21 cellular contexts compared by ENCODE assay signal in the genomic region with DNA sequence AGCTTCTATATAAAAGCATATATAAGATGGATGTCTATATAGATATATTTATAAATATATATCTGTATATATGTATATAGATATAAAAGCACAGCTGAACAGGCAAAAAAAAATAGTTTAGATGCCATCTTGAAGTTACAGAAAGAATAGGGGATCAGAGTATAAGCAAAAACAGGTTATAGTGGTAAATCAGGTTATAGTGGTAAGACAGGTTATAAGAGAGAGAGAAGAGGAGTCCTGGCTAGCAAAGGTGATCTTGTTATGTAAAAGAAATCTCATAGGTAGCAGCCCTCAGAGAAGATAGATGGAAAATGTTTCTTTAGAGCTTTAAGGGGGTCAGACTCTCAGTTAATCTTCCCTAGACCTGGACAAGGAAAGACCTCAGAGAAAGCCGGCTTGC.
DNase-seq lines count a peak whose midpoint lies in the region; ATAC-seq, FAIRE-seq and TF ChIP-seq lines count a peak whose summit lies in the region.
"Had no signal": no experiment of that assay in that cellular context is flagged by ENCODE, and none has a peak within 500 bp of the region (broad histone marks: within the 10 kb centered on the region; RNA-seq: fewer than 3 reads in every experiment).

No MANE protein-coding gene starts in this region.

- H3K27me3 Mint-ChIP-seq in type B pancreatic cell: no peaks in the 10 kb centered on the region
- H3K27me3 Mint-ChIP-seq: B cell; CD4-positive, CD25-positive, alpha-beta regulatory T cell; CD8-positive, alpha-beta memory T cell had no signal

- H2AFZ ChIP-seq in PC-3 (ENCODE audit: low read length): no peak overlapping the region
- H2AFZ ChIP-seq: GM23338 had no signal

- no peaks in the 10 kb centered on the region for H3K36me3 Mint-ChIP-seq in type B pancreatic cell
- H3K36me3 Mint-ChIP-seq: CD4-positive, CD25-positive, alpha-beta regulatory T cell; CD8-positive, alpha-beta memory T cell had no signal

- BruUV-seq in PC-3 (replicated peaks; lab: Mats Ljungman, UMichigan): no TSS peak

- H3K4me3 ChIP-seq in PC-3 (ENCODE audit: low read length) (no peak overlapping the region), psoas muscle (no peak overlapping the region)
- H3K4me3 ChIP-seq: BLaER1 treated with 17β-estradiol and CSF1 and Interleukin-3, amounts not matched to agents 10 nM and 100 nM; GM23338 had no signal

- H3K27ac Mint-ChIP-seq in type B pancreatic cell: peak overlapping the region; percentile 81
- H3K27ac Mint-ChIP-seq: B cell; CD4-positive, CD25-positive, alpha-beta regulatory T cell; CD8-positive, alpha-beta memory T cell; GM23338 had no signal

- H3K36me3 ChIP-seq in PC-3 (ENCODE audit: low read depth, low read length) (no peaks in the 10 kb centered on the region), psoas muscle (ENCODE audit: insufficient read depth in 1 of 2, low read depth in 1 of 2) (no peaks in the 10 kb centered on the region)
- H3K36me3 ChIP-seq: BLaER1 treated with 17β-estradiol and CSF1 and Interleukin-3, amounts not matched to agents 10 nM and 100 nM had no signal

- H3K9me3 ChIP-seq in PC-3 (ENCODE audit: low read length) (no peaks in the 10 kb centered on the region), psoas muscle (no peaks in the 10 kb centered on the region)
- H3K9me3 ChIP-seq: BLaER1 treated with 17β-estradiol and CSF1 and Interleukin-3, amounts not matched to agents 10 nM and 100 nM had no signal

- no peak overlapping the region for H3K4me2 ChIP-seq in PC-3 (ENCODE audit: low read length)
- H3K4me2 ChIP-seq: BLaER1 treated with 17β-estradiol and CSF1 and Interleukin-3, amounts not matched to agents 10 nM and 100 nM; GM23338 had no signal

- H3K9me2 ChIP-seq in PC-3 (replicated peaks; ENCODE audit: low read length): no peaks in the 10 kb centered on the region

- no peak overlapping the region for H3K9ac ChIP-seq in PC-3 (ENCODE audit: low read length)
- H3K9ac ChIP-seq: BLaER1 treated with 17β-estradiol and CSF1 and Interleukin-3, amounts not matched to agents 10 nM and 100 nM had no signal

- no peaks in the 10 kb centered on the region for H3K79me2 ChIP-seq in PC-3 (ENCODE audit: low read length)

- WGBS in psoas muscle, 3 donors: 96 to 97% (median 96%) methylated on average over 1 of the region's 1 CpG

- no peak for ATAC-seq in PC-3
- no peak for ATAC-seq in psoas muscle
- ATAC-seq: GM23338 had no signal

- no peak for FAIRE-seq in RCC 7860 (lab: Jason Lieb, UNC)
- FAIRE-seq: H54, HTR-8/SVneo had no signal

- DNase-seq in DMS53 (lab: John Stamatoyannopoulos, UW) (peak; percentile 50), PC-3 (peak; percentile 34), epithelial cell of prostate (ENCODE audit: low read depth, low spot score) (peak; percentile 14), type B pancreatic cell (ENCODE audit: extremely low spot score, unreplicated experiment) (no peak), psoas muscle (no peak), SW480 (ENCODE audit: low spot score) (no peak), RCC 7860 (ENCODE audit: low spot score) (no peak)
- DNase-seq: 8988T; CD4-positive, CD25-positive, alpha-beta regulatory T cell; CD8-positive, alpha-beta memory T cell; COR-L47; DMS 273 treated with DMSO at 0.1 percent for 48 hours; DMS79 treated with DMSO at 0.1 percent for 48 hours; GF-D8; HCEC 1CT; IMR-90 had no signal

- H3K4me3 Mint-ChIP-seq in type B pancreatic cell: peak overlapping the region; percentile 56
- H3K4me3 Mint-ChIP-seq: B cell; CD4-positive, CD25-positive, alpha-beta regulatory T cell; CD8-positive, alpha-beta memory T cell; GM23338 had no signal

- H3K27ac ChIP-seq in PC-3 (ENCODE audit: low read length): no peak overlapping the region
- H3K27ac ChIP-seq in epithelial cell of prostate: no peak overlapping the region
- H3K27ac ChIP-seq in psoas muscle: no peak overlapping the region

- no peaks in the 10 kb centered on the region for H3K27me3 ChIP-seq in PC-3 (ENCODE audit: low read length)
- no peaks in the 10 kb centered on the region for H3K27me3 ChIP-seq in psoas muscle (ENCODE audit: insufficient read depth in 3 of 3, low read length in 2 of 3)
- H3K27me3 ChIP-seq: BLaER1 treated with 17β-estradiol and CSF1 and Interleukin-3, amounts not matched to agents 10 nM and 100 nM had no signal

- CTCF ChIA-PET in PC-3 (lab: Charles Lee): no interaction called here

- H3K4me1 ChIP-seq in PC-3 (ENCODE audit: insufficient read depth, low read length): no peaks in the 10 kb centered on the region
- H3K4me1 ChIP-seq in psoas muscle: no peaks in the 10 kb centered on the region

- H3K9me3 Mint-ChIP-seq in type B pancreatic cell: no peaks in the 10 kb centered on the region
- H3K9me3 Mint-ChIP-seq: GM23338 had no signal

- H3K4me1 Mint-ChIP-seq in type B pancreatic cell (ENCODE audit: unreplicated experiment): no peaks in the 10 kb centered on the region
- H3K4me1 Mint-ChIP-seq: B cell; CD4-positive, CD25-positive, alpha-beta regulatory T cell; CD8-positive, alpha-beta memory T cell; GM23338 had no signal

- no peaks in the 10 kb centered on the region for H4K20me1 ChIP-seq in PC-3 (ENCODE audit: low read length)
- H4K20me1 ChIP-seq: BLaER1 treated with 17β-estradiol and CSF1 and Interleukin-3, amounts not matched to agents 10 nM and 100 nM had no signal

- POLR2A ChIA-PET in PC-3 (lab: Charles Lee; ENCODE audit: unreplicated experiment): no interaction called here

- no peaks in the 10 kb centered on the region for H3F3A ChIP-seq in PC-3 (ENCODE audit: low read length, unreplicated experiment)

- intact Hi-C loops in PC-3 (cut with micrococcal nuclease) (no loop called here), psoas muscle (cut with DNase I) (no loop called here)

- TF ChIP-seq CTCF in PC-3 (conservative IDR thresholded peaks at IDR 0.05; ENCODE audit: low read depth, low read length) (no peak), type B pancreatic cell (conservative IDR thresholded peaks at IDR 0.05) (no peak), psoas muscle (IDR thresholded peaks at IDR 0.05) (no peak)

Comparison
In these comparisons a context has a peak if more than half of its experiments do, and no peak if none do; other contexts are left out.
1. DNase-seq: peak in DMS53 (single experiment), PC-3 (single experiment) and epithelial cell of prostate (single experiment); none in type B pancreatic cell (single experiment), psoas muscle (0 of 2), SW480 (single experiment) and RCC 7860 (single experiment).